18 cellular contexts compared by ENCODE assay signal in genomic region chr2:25545899-25546298, GRCh38.
DNase-seq lines count a peak whose midpoint lies in the region; ATAC-seq, FAIRE-seq and TF ChIP-seq lines count a peak whose summit lies in the region.
"Had no signal": no experiment of that assay in that cellular context is flagged by ENCODE, and none has a peak within 500 bp of the region (broad histone marks: within the 10 kb centered on the region; RNA-seq: fewer than 3 reads in every experiment).

No MANE protein-coding gene starts in this region.

- H3K4me2 ChIP-seq in IMR-90 (ENCODE audit: low read depth, low read length): no peak overlapping the region

- H3K27ac ChIP-seq in 22Rv1 (peak overlapping the region; percentile 2; the same call in 1 of the 2 replicates), IMR-90 (ENCODE audit: insufficient read depth, low read length) (no peak overlapping the region), right lobe of liver (no peak overlapping the region), left ventricle myocardium inferior (replicated peaks) (no peak overlapping the region)
- H3K27ac ChIP-seq: GM23248 had no signal

- peaks cover 7% of the 10 kb centered on the region for H3K4me1 Mint-ChIP-seq in T-helper 17 cell
- H3K4me1 Mint-ChIP-seq: B cell had no signal

- BruUV-seq in IMR-90 (replicated peaks; lab: Mats Ljungman, UMichigan): no TSS peak

- H3K4me1 ChIP-seq in IMR-90 (ENCODE audit: control insufficient read depth, insufficient read depth, low read length): no peaks in the 10 kb centered on the region; the same call in 1 of the 2 replicates
- no peaks in the 10 kb centered on the region for H3K4me1 ChIP-seq in right lobe of liver
- H3K4me1 ChIP-seq in left ventricle myocardium inferior: peaks cover 11% of the 10 kb centered on the region

- no peak overlapping the region for H3K4ac ChIP-seq in IMR-90 (ENCODE audit: low read depth, low read length)

- H3K9me3 ChIP-seq in IMR-90 (ENCODE audit: control insufficient read depth, insufficient read depth, low read length) (no peaks in the 10 kb centered on the region), right lobe of liver (no peaks in the 10 kb centered on the region), left ventricle myocardium inferior (replicated peaks) (no peaks in the 10 kb centered on the region), T-helper 17 cell (ENCODE audit: control insufficient read depth, low read length, poor library complexity, severe bottlenecking) (no peaks in the 10 kb centered on the region)

- H2BK20ac ChIP-seq in IMR-90 (ENCODE audit: low read depth, low read length): no peak overlapping the region

- POLR2A ChIA-PET in IMR-90 (lab: Charles Lee; ENCODE audit: unreplicated experiment): no interaction called here

- no peak overlapping the region for H3K23ac ChIP-seq in IMR-90 (ENCODE audit: low read depth, low read length)

- no peak overlapping the region for H4K91ac ChIP-seq in IMR-90 (ENCODE audit: insufficient read depth, low read depth, low read length)

- no peak overlapping the region for H2BK15ac ChIP-seq in IMR-90 (ENCODE audit: low read depth, low read length)

- WGBS in IMR-90 (ENCODE audit: extremely low coverage in 2 of 2, insufficient read length in 1 of 2), 2 experiments: 100% methylated on average over 3 of the region's 4 CpGs; no CpG with 5 or more reads in 1 of the 2 experiments
- 80% methylated on average over 2 of the region's 4 CpGs for WGBS in right lobe of liver (ENCODE audit: insufficient coverage, low coverage, low lambda C conversion rate, missing lambda C conversion rate)

- H3K9me1 ChIP-seq in IMR-90 (ENCODE audit: insufficient read depth, low read length): no peaks in the 10 kb centered on the region

- H3K36me3 Mint-ChIP-seq in T-helper 17 cell (ENCODE audit: low read depth): peaks cover 4% of the 10 kb centered on the region

- no peak overlapping the region for H2BK120ac ChIP-seq in IMR-90 (ENCODE audit: low read depth, low read length)

- H3K4me3 ChIP-seq in IMR-90 (ENCODE audit: insufficient read depth, low read depth, low read length) (no peak overlapping the region), right lobe of liver (no peak overlapping the region), left ventricle myocardium inferior (no peak overlapping the region)
- H3K4me3 ChIP-seq: GM23248 had no signal

- no peak overlapping the region for H4K5ac ChIP-seq in IMR-90 (ENCODE audit: low read depth, low read length)

- in situ Hi-C loops in IMR-90 (cut with MboI; ENCODE audit: low sequenced_read_pairs): no loop called here

- no peak overlapping the region for H3K4me3 Mint-ChIP-seq in T-helper 17 cell
- H3K4me3 Mint-ChIP-seq: B cell; CD4-positive, alpha-beta T cell had no signal

- no peak for TF ChIP-seq RAD21 in IMR-90 (IDR thresholded peaks at IDR 0.05; ENCODE audit: low read length)

- H3K14ac ChIP-seq in IMR-90 (replicated peaks; ENCODE audit: low read depth, low read length): no peak overlapping the region

- H4K20me1 ChIP-seq in IMR-90 (ENCODE audit: insufficient read depth, low read length): no peaks in the 10 kb centered on the region

- peak; percentile 51 for ATAC-seq in IMR-90 (ENCODE audit: low read depth)
- ATAC-seq in right lobe of liver: peak; percentile 26 to 87 (median 40)
- no peak for ATAC-seq in T-helper 17 cell

- TF ChIP-seq POLR2A in GM12891 (IDR thresholded peaks at IDR 0.05; ENCODE audit: low read depth, low read length) (no peak), IMR-90 (IDR thresholded peaks at IDR 0.05; ENCODE audit: low read depth, low read length) (no peak), right lobe of liver (IDR thresholded peaks at IDR 0.05) (no peak)

- no peaks in the 10 kb centered on the region for H3K27me3 Mint-ChIP-seq in T-helper 17 cell
- H3K27me3 Mint-ChIP-seq: B cell; CD4-positive, alpha-beta T cell had no signal

- no peak overlapping the region for H3K9ac ChIP-seq in IMR-90 (ENCODE audit: low read depth, low read length)
- H3K9ac ChIP-seq: GM23248 had no signal

- DNase-seq in GM12891 (ENCODE audit: insufficient read length, low spot score): no peak
- no peak for DNase-seq in IMR-90
- no peak for DNase-seq in right lobe of liver
- DNase-seq in left ventricle myocardium inferior: no peak
- DNase-seq in NCI-H510A (lab: John Stamatoyannopoulos, UW): no peak
- no peak for DNase-seq in T-helper 17 cell
- DNase-seq: C1 segment of cervical spinal cord; CD4-positive, alpha-beta T cell; DMS153; DMS79 treated with DMSO at 0.1 percent for 48 hours; GDM1; GM23248; H7; KG1 had no signal

- H3K27me3 ChIP-seq in IMR-90 (ENCODE audit: control insufficient read depth, insufficient read depth, low read length) (no peaks in the 10 kb centered on the region), right lobe of liver (no peaks in the 10 kb centered on the region), left ventricle myocardium inferior (ENCODE audit: low read depth) (no peaks in the 10 kb centered on the region)

- H3K79me1 ChIP-seq in IMR-90 (ENCODE audit: low read depth in 1 of 2, low read length in 2 of 2): no peaks in the 10 kb centered on the region

- no peak overlapping the region for H4K8ac ChIP-seq in IMR-90 (ENCODE audit: low read depth in 2 of 2, low read length in 2 of 2)

- no peaks in the 10 kb centered on the region for H3K36me3 ChIP-seq in IMR-90 (ENCODE audit: control insufficient read depth, insufficient read depth, low read length)
- no peaks in the 10 kb centered on the region for H3K36me3 ChIP-seq in right lobe of liver
- no peaks in the 10 kb centered on the region for H3K36me3 ChIP-seq in left ventricle myocardium inferior

- no peak overlapping the region for H3K18ac ChIP-seq in IMR-90 (ENCODE audit: low read depth, low read length)

- H3K27ac Mint-ChIP-seq in T-helper 17 cell: no peak overlapping the region
- H3K27ac Mint-ChIP-seq: B cell; CD4-positive, alpha-beta T cell had no signal

- no peak overlapping the region for H2BK5ac ChIP-seq in IMR-90 (ENCODE audit: low read depth, low read length, poor library complexity, severe bottlenecking)

- no peak for TF ChIP-seq CTCF in 22Rv1 (IDR thresholded peaks at IDR 0.05)
- TF ChIP-seq CTCF in IMR-90 (conservative IDR thresholded peaks at IDR 0.05; ENCODE audit: low read depth, low read length): no peak
- TF ChIP-seq CTCF in right lobe of liver (IDR thresholded peaks at IDR 0.05): no peak
- no peak for TF ChIP-seq CTCF in left ventricle myocardium inferior (IDR thresholded peaks at IDR 0.05; ENCODE audit: borderline replicate concordance)

- intact Hi-C loops in IMR-90 (cut with micrococcal nuclease) (no loop called here), right lobe of liver (cut with DNase I) (no loop called here), left ventricle myocardium inferior (cut with micrococcal nuclease) (no loop called here)

- no peak overlapping the region for H2AK5ac ChIP-seq in IMR-90 (ENCODE audit: low read depth, low read length)

- H2AFZ ChIP-seq in IMR-90 (replicated peaks; ENCODE audit: low read length, poor library complexity): no peak overlapping the region
- H2AFZ ChIP-seq: GM23248 had no signal

- peak; percentile 70 for FAIRE-seq in GM12891 (lab: Jason Lieb, UNC)
- FAIRE-seq: A204.1, D721Med had no signal

- dilution Hi-C loops in IMR-90 (cut with HindIII; ENCODE audit: low sequenced_read_pairs, unreplicated experiment): no loop called here

- CTCF ChIA-PET in IMR-90 (lab: Yijun Ruan, JAX): no interaction called here

- H3K56ac ChIP-seq in IMR-90 (ENCODE audit: extremely low read depth, insufficient read depth, low read length): no peak overlapping the region

- no peak overlapping the region for H2AK9ac ChIP-seq in IMR-90 (replicated peaks; ENCODE audit: low read depth, low read length, poor library complexity)

TF ChIP-seq in GM12891, 5 proteins besides CTCF, POLR2A, EP300 and RAD21:
- no peak for TF ChIP-seq POU2F2 (IDR thresholded peaks at IDR 0.05; ENCODE audit: low read depth, low read length)
- TF ChIP-seq PAX5 (IDR thresholded peaks at IDR 0.05; ENCODE audit: insufficient read depth, low read length, severe bottlenecking): no peak
- TF ChIP-seq SPI1 (IDR thresholded peaks at IDR 0.05; ENCODE audit: low read depth, low read length): no peak
- TF ChIP-seq POLR2AphosphoS5 (IDR thresholded peaks at IDR 0.05; ENCODE audit: low read depth, low read length): no peak
- TF ChIP-seq TAF1 (IDR thresholded peaks at IDR 0.05; ENCODE audit: low read depth, low read length): no peak

TF ChIP-seq in IMR-90, 13 proteins besides CTCF, POLR2A, EP300 and RAD21:
- TF ChIP-seq ELK1 (IDR thresholded peaks at IDR 0.05; ENCODE audit: borderline replicate concordance, low read depth, low read length) (no peak), CHD1 (IDR thresholded peaks at IDR 0.05; ENCODE audit: low read depth, low read length) (no peak), USF2 (IDR thresholded peaks at IDR 0.05; ENCODE audit: low read depth, low read length) (no peak), MAFK (IDR thresholded peaks at IDR 0.05; ENCODE audit: low read depth, low read length) (no peak), MAZ (IDR thresholded peaks at IDR 0.05; ENCODE audit: borderline replicate concordance, low read depth, low read length) (no peak), RCOR1 (IDR thresholded peaks at IDR 0.05; ENCODE audit: insufficient replicate concordance, low read length) (no peak), FOS (IDR thresholded peaks at IDR 0.05; ENCODE audit: low read depth, low read length) (no peak), CEBPB (IDR thresholded peaks at IDR 0.05; ENCODE audit: low read depth, low read length) (no peak), MXI1 (IDR thresholded peaks at IDR 0.05; ENCODE audit: borderline replicate concordance, low read depth, low read length) (no peak), BHLHE40 (IDR thresholded peaks at IDR 0.05; ENCODE audit: low read depth, low read length) (no peak), RFX5 (IDR thresholded peaks at IDR 0.05; ENCODE audit: low read depth, low read length) (no peak), SMC3 (IDR thresholded peaks at IDR 0.05; ENCODE audit: low read depth, low read length) (no peak), NFE2L2 (IDR thresholded peaks at IDR 0.05; ENCODE audit: low read depth, low read length) (no peak)
